Comparison of ENCODE assay signal across 8 cellular contexts in genomic region chr16:79769320-79770243, GRCh38.
A peak's percentile ranks its signal among the peaks of the same experiment; 100 is the strongest.
DNase-seq lines count a peak whose midpoint lies in the region; ATAC-seq and TF ChIP-seq lines count a peak whose summit lies in the region.

No MANE protein-coding gene starts in this region.

- ATAC-seq in natural killer cell = no peak

- no peaks in the 10 kb centered on the region for H3F3A ChIP-seq in Loucy (ENCODE audit: low read depth)

- H2AFZ ChIP-seq in Loucy (ENCODE audit: low read length) = peak overlapping the region; percentile 99

- peaks cover 15 to 17% of the 10 kb centered on the region in 2 donors for H3K4me1 Mint-ChIP-seq in natural killer cell

- no peaks in the 10 kb centered on the region for H3K36me3 Mint-ChIP-seq in natural killer cell

- TF ChIP-seq CTCF in BJ (IDR thresholded peaks at IDR 0.05; ENCODE audit: insufficient read depth, low read depth, low read length) = no peak
- no peak for TF ChIP-seq CTCF in Loucy (conservative IDR thresholded peaks at IDR 0.05; ENCODE audit: low read length)
- no peak for TF ChIP-seq CTCF in natural killer cell (IDR thresholded peaks at IDR 0.05)

- peak overlapping the region; percentile 47 for H3K9ac ChIP-seq in Loucy (ENCODE audit: low read depth, low read length, poor library complexity, severe bottlenecking)
- peak overlapping the region; percentile 73 to 83 for H3K9ac ChIP-seq in duodenal mucosa (ENCODE audit: low read depth in 1 of 2, low read length in 2 of 2)

- no peaks in the 10 kb centered on the region for H3K9me3 Mint-ChIP-seq in natural killer cell

- no peaks in the 10 kb centered on the region for H3K27me3 Mint-ChIP-seq in natural killer cell (ENCODE audit: low read depth in 2 of 2)

- intact Hi-C loops in natural killer cell (cut with micrococcal nuclease) = no loop called here

- no peaks in the 10 kb centered on the region for H4K20me1 ChIP-seq in Loucy (ENCODE audit: insufficient read depth, low read length, poor library complexity, severe bottlenecking)

- H3K27me3 ChIP-seq in BJ (ENCODE audit: control insufficient read depth, insufficient read depth, low read length) (no peaks in the 10 kb centered on the region), Loucy (ENCODE audit: insufficient read depth, low read length, poor library complexity, severe bottlenecking) (no peaks in the 10 kb centered on the region), duodenal mucosa (ENCODE audit: control insufficient read depth in 1 of 2, insufficient read depth in 2 of 2, low read length in 2 of 2) (no peaks in the 10 kb centered on the region)

- H3K36me3 ChIP-seq in BJ (ENCODE audit: control insufficient read depth, insufficient read depth, low read length) (no peaks in the 10 kb centered on the region), Loucy (ENCODE audit: insufficient read depth, low read length) (no peaks in the 10 kb centered on the region), duodenal mucosa (ENCODE audit: control insufficient read depth in 1 of 2, insufficient read depth in 2 of 2, low read length in 2 of 2) (no peaks in the 10 kb centered on the region)

- DNase-seq in BJ (ENCODE audit: low read depth) = no peak
- no peak for DNase-seq in natural killer cell
- DNase-seq in NCI-H187 (lab: John Stamatoyannopoulos, UW) = no peak
- no peak for DNase-seq in caudate nucleus (lab: John Stamatoyannopoulos, UW)
- DNase-seq in stimulated activated CD4-positive, alpha-beta T cell treated with anti-CD3 and anti-CD28 coated beads, Interleukin-4, amount 100 ng/mL, for 1 hour = no peak
- no peak for DNase-seq in AG08396 (ENCODE audit: low spot score)

- H3K4me1 ChIP-seq in Loucy (ENCODE audit: insufficient read depth, low read length, poor library complexity, severe bottlenecking) (peaks cover 6% of the 10 kb centered on the region), duodenal mucosa (ENCODE audit: control insufficient read depth in 1 of 2, insufficient read depth in 2 of 2, low read length in 2 of 2) (peaks cover 62 to 72% of the 10 kb centered on the region in 2 donors)

- H3K9me3 ChIP-seq in Loucy (ENCODE audit: insufficient read depth, low read depth, low read length) (no peaks in the 10 kb centered on the region), duodenal mucosa (ENCODE audit: control insufficient read depth in 1 of 2, low read length in 2 of 2) (no peaks in the 10 kb centered on the region)

- H3K27ac ChIP-seq in duodenal mucosa (ENCODE audit: low read depth, low read length) (peak overlapping the region; percentile 73), caudate nucleus (ENCODE audit: low read depth, low read length) (no peak overlapping the region)

- H3K4me2 ChIP-seq in Loucy (ENCODE audit: low read depth, low read length, poor library complexity, severe bottlenecking) = peak overlapping the region; percentile 74

- H3K79me2 ChIP-seq in Loucy (ENCODE audit: insufficient read depth, low read length) = no peaks in the 10 kb centered on the region

- POLR2A ChIA-PET in BJ (lab: Charles Lee) = interaction anchor here (0.6 kb wide), 3 partner anchors 31 to 297 kb away, joined by 4 to 5 read pairs (median 5); no protein-coding TSS in a partner anchor

- no peaks in the 10 kb centered on the region for H3K9me2 ChIP-seq in Loucy (replicated peaks; ENCODE audit: low read depth, low read length)

- peak overlapping the region; percentile 58 to 85 for H3K27ac Mint-ChIP-seq in natural killer cell

- H3K4me3 Mint-ChIP-seq in natural killer cell = peak overlapping the region; percentile 93

- CTCF ChIA-PET in BJ (lab: Yijun Ruan, JAX) = interaction anchor here (1.0 kb wide), 2 partner anchors 167 to 277 kb away, joined by 3 read pairs; no protein-coding TSS in a partner anchor

- H3K4me3 ChIP-seq in BJ (ENCODE audit: low read depth, low read length) (peak overlapping the region; percentile 67), Loucy (ENCODE audit: low read length, poor library complexity, severe bottlenecking) (peak overlapping the region; percentile 74), duodenal mucosa (ENCODE audit: low read depth in 1 of 2, low read length in 2 of 2) (peak overlapping the region; percentile 69 to 77)
